ENCODE assay signal across 28 cellular contexts in the genomic region with DNA sequence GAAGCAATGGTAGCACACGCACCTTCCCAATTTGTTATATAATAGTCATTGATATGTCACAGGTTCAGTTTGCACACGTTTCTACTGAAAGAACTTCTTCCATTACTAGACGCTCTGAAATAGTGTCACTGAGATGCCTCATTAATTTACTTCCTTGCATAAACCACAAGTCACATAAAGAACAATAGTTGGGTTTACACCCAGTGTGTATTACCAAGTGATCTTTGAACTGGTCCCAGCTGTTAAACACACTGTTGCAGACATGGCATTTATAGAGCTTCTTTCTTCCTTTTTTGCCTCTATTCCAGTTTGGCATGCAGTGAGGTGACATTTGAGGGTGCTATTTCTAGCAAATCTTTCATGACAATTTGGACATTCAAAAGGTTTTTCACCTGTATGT.
"Had no signal": no experiment of that assay in that cellular context is flagged by ENCODE, and none has a peak within 500 bp of the region (broad histone marks: within the 10 kb centered on the region; RNA-seq: fewer than 3 reads in every experiment).

No MANE protein-coding gene starts in this region.

- ATAC-seq: activated CD8-positive, alpha-beta T cell treated with anti-CD3 and anti-CD28 coated beads for 36 hours; PC-3 had no signal

- H3K4me3 ChIP-seq: ascending aorta, cardiac muscle cell, MG63, Peyer's patch, SJSA1 had no signal

- H3K9ac ChIP-seq: SK-N-SH had no signal

- H3K4me2 ChIP-seq: SK-N-SH had no signal

- H3K9me2 ChIP-seq: SK-N-SH had no signal

- H3K4me1 ChIP-seq: ascending aorta, Peyer's patch, SJSA1 had no signal

- DNase-seq: activated CD4-positive, alpha-beta T cell treated with anti-CD3 and anti-CD28 coated beads, Interleukin-2, amount 10 ng/mL, durations not matched to agents 24 days and 14 days; activated CD4-positive, alpha-beta T cell treated with anti-CD3 and anti-CD28 coated beads, Interleukin-2, amount 50 U/mL, for 4 hours; activated CD8-positive, alpha-beta T cell treated with anti-CD3 and anti-CD28 coated beads for 36 hours; activated gamma-delta T cell; activated naive CD4-positive, alpha-beta T cell treated with Interleukin-2 at 50 U/mL for 16 hours; activated naive CD8-positive, alpha-beta T cell treated with anti-CD3 and anti-CD28 coated beads, Interleukin-2, amount 10 ng/mL, durations not matched to agents 7 days and 5 days; activated T-cell treated with anti-CD3 and anti-CD28 coated beads, Interleukin-2, amount 50 U/mL, for 24 hours; amygdala; Karpas-422; MG63; NCI-H1048; NCI-H1105 treated with DMSO at 0.1 percent for 48 hours; NCI-H1436; NCI-H1694; NCI-H1930; NCI-H2081 treated with DMSO at 0.1 percent for 48 hours; NCI-H345; NCI-H524 treated with DMSO at 0.1 percent for 48 hours; NCI-H748 treated with DMSO at 0.1 percent for 48 hours; NK-92 treated with Interleukin-12 subunit alpha and Interleukin-12 subunit beta, amount 100 ng/mL, for 24 hours; PC-3; Peyer's patch; RPMI8226; SHP77 treated with DMSO at 0.1 percent for 48 hours; SK-N-SH had no signal

- H3K27me3 ChIP-seq: ascending aorta, cardiac muscle cell, MG63, Peyer's patch, SJSA1 had no signal

- H3K36me3 ChIP-seq: ascending aorta, cardiac muscle cell, MG63, Peyer's patch, SJSA1 had no signal

- H3K9me3 ChIP-seq: Peyer's patch, SJSA1, SK-N-SH had no signal
